In the genomic region with DNA sequence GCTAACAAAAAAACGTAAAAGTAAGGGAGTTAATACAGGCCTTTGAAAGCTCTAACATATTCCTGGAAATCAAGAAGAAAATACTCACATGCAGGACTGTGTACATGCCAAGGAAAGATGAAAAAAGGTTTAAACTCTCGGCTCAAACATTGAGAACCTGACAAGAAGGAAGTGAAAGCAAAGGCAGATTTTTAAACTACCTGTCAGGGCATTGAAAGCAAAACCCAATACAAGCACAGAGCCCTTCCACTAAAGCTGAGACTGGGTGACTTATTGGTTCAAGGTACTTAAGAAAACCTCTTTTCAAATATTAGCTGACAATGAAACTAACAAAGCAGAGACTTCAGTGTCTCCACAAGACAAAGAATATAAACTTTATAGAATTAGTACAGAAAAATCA, we compare ENCODE assay signal across 32 cellular contexts.
DNase-seq lines count a peak whose midpoint lies in the region; ATAC-seq, FAIRE-seq and TF ChIP-seq lines count a peak whose summit lies in the region.
"Had no signal": no experiment of that assay in that cellular context is flagged by ENCODE, and none has a peak within 500 bp of the region (broad histone marks: within the 10 kb centered on the region; RNA-seq: fewer than 3 reads in every experiment).

No MANE protein-coding gene starts in this region.

- H3K4me2 ChIP-seq in GM12878 (ENCODE audit: control insufficient read depth, insufficient read depth) = no peak overlapping the region

- H3K27me3 ChIP-seq in GM12878 (replicated peaks in 1 of 2; ENCODE audit: control insufficient read depth in 2 of 2, insufficient read depth in 2 of 2, low read length in 1 of 2) = no peaks in the 10 kb centered on the region
- H3K27me3 ChIP-seq: adrenal gland, tibial nerve had no signal

- H3K27me3 Mint-ChIP-seq in natural killer cell treated with Interleukin-12 subunit alpha and Interleukin-12 subunit beta and Interleukin-15 and Interleukin-18, amount 100 ng/mL, for 72 hours = no peaks in the 10 kb centered on the region
- H3K27me3 Mint-ChIP-seq: activated CD4-positive, alpha-beta memory T cell treated with anti-CD3 and anti-CD28 coated beads, Interleukin-2, amount 10 ng/mL, durations not matched to agents 7 days and 5 days; CD8-positive, alpha-beta memory T cell had no signal

- no peak overlapping the region for H3K4me3 Mint-ChIP-seq in natural killer cell treated with Interleukin-12 subunit alpha and Interleukin-12 subunit beta and Interleukin-15 and Interleukin-18, amount 100 ng/mL, for 72 hours
- H3K4me3 Mint-ChIP-seq: activated CD4-positive, alpha-beta memory T cell treated with anti-CD3 and anti-CD28 coated beads, Interleukin-2, amount 10 ng/mL, durations not matched to agents 7 days and 5 days; activated naive CD4-positive, alpha-beta T cell treated with anti-CD3 and anti-CD28 coated beads for 36 hours; CD8-positive, alpha-beta memory T cell; nephron; stimulated activated effector memory CD8-positive, alpha-beta T cell treated with anti-CD3 and anti-CD28 coated beads, Interleukin-12 subunit alpha, Interleukin-12 subunit beta, amount 100 ng/mL, for 72 hours; T-helper 1 cell treated with Interleukin-12 subunit alpha and Interleukin-12 subunit beta and Interleukin-4 antibody, amounts not matched to agents 30 μg/mL and 1 μg/mL, for 36 hours had no signal

- ATAC-seq in GM18858 (IDR thresholded peaks at IDR 0.05; ENCODE audit: unreplicated experiment) = peak; percentile 60
- peak; percentile 58 for ATAC-seq in GM21526 (IDR thresholded peaks at IDR 0.05; ENCODE audit: low FRiP score, unreplicated experiment)
- peak; percentile 61 for ATAC-seq in HG02885 (IDR thresholded peaks at IDR 0.05; ENCODE audit: poor library complexity, unreplicated experiment)
- ATAC-seq in GM12878 = peak; percentile 88
- ATAC-seq in natural killer cell treated with Interleukin-12 subunit alpha and Interleukin-12 subunit beta and Interleukin-15 and Interleukin-18, amount 100 ng/mL, for 72 hours = no peak
- no peak for ATAC-seq in GM21737 (IDR thresholded peaks at IDR 0.05; ENCODE audit: unreplicated experiment)
- no peak for ATAC-seq in GM18520 (IDR thresholded peaks at IDR 0.05; ENCODE audit: unreplicated experiment)
- ATAC-seq: left colon; SK-N-SH treated with all-trans-retinoic acid at 6 μM for 48 hours; stimulated activated effector memory CD8-positive, alpha-beta T cell treated with anti-CD3 and anti-CD28 coated beads, Interleukin-12 subunit alpha, Interleukin-12 subunit beta, amount 100 ng/mL, for 72 hours had no signal

- POLR2A ChIA-PET in GM12878 (lab: Charles Lee) = no interaction called here

- 9% methylated on average over 2 of the region's 2 CpGs for WGBS in GM12878 (ENCODE audit: insufficient coverage, insufficient replicate concordance, low lambda C conversion rate, missing lambda C conversion rate)

- CTCF ChIA-PET in GM12878 (lab: Yijun Ruan, JAX) = interaction anchor here (0.6 to 1.1 kb wide), 3 partner anchors 9 to 195 kb away, joined by 3 read pairs; no protein-coding TSS in a partner anchor

- H3K36me3 ChIP-seq in GM12878 (ENCODE audit: control insufficient read depth in 2 of 2, insufficient read depth in 2 of 2, low read length in 1 of 2) = no peaks in the 10 kb centered on the region
- H3K36me3 ChIP-seq: adrenal gland, tibial nerve had no signal

- H3K36me3 Mint-ChIP-seq in natural killer cell treated with Interleukin-12 subunit alpha and Interleukin-12 subunit beta and Interleukin-15 and Interleukin-18, amount 100 ng/mL, for 72 hours = peaks cover 5% of the 10 kb centered on the region
- H3K36me3 Mint-ChIP-seq: CD8-positive, alpha-beta memory T cell; stimulated activated effector memory CD8-positive, alpha-beta T cell treated with anti-CD3 and anti-CD28 coated beads, Interleukin-12 subunit alpha, Interleukin-12 subunit beta, amount 100 ng/mL, for 72 hours had no signal

- no peak for TF ChIP-seq EP300 in GM12878 (IDR thresholded peaks at IDR 0.05; ENCODE audit: borderline replicate concordance in 1 of 2, control insufficient read depth in 1 of 2, low read depth in 2 of 2, low read length in 2 of 2)

- DNase-seq in GM12878 (ENCODE audit: low read depth, low spot score) = no peak
- DNase-seq in natural killer cell treated with Interleukin-12 subunit alpha and Interleukin-12 subunit beta and Interleukin-15 and Interleukin-18, amount 100 ng/mL, for 72 hours (ENCODE audit: low spot score) = no peak
- DNase-seq: activated CD4-positive, alpha-beta memory T cell treated with anti-CD3 and anti-CD28 coated beads, Interleukin-2, amount 10 ng/mL, durations not matched to agents 7 days and 5 days; activated CD4-positive, alpha-beta T cell treated with anti-CD3 and anti-CD28 coated beads for 1 hour; activated CD8-positive, alpha-beta memory T cell treated with anti-CD3 and anti-CD28 coated beads, Interleukin-2, amount 50 U/mL, for 4 hours; activated naive CD4-positive, alpha-beta T cell treated with anti-CD3 and anti-CD28 coated beads for 36 hours; adrenal gland; CD8-positive, alpha-beta memory T cell; central memory CD4-positive, alpha-beta T cell; cortex of kidney; effector memory CD4-positive, alpha-beta T cell; EL; GOT3; left colon; mammary epithelial cell; NCI-H1105; NCI-H187; NCI-H2171; Right ventricle myocardium superior; stimulated activated CD4-positive, alpha-beta T cell treated with anti-CD3 and anti-CD28 coated beads, Interleukin-15, amount 100 ng/mL, for 24 hours had no signal

- H3K27ac ChIP-seq in GM12878 (ENCODE audit: control insufficient read depth, insufficient read depth) = no peak overlapping the region
- H3K27ac ChIP-seq: adrenal gland, epithelial cell of prostate, tibial nerve had no signal

- no peaks in the 10 kb centered on the region for H3K79me2 ChIP-seq in GM12878 (ENCODE audit: control insufficient read depth, insufficient read depth, low read length)

- SMC1A ChIA-PET in GM12878 (lab: Charles Lee; ENCODE audit: uncharacterized antibody, unreplicated experiment) = no interaction called here

- no peak overlapping the region for H3K4me3 ChIP-seq in GM12878
- H3K4me3 ChIP-seq: adrenal gland, tibial nerve had no signal

- no peak for TF ChIP-seq RAD21 in GM12878 (IDR thresholded peaks at IDR 0.05; ENCODE audit: insufficient read depth, low read depth, low read length)

- peaks cover 11% of the 10 kb centered on the region for H3K9me3 Mint-ChIP-seq in natural killer cell treated with Interleukin-12 subunit alpha and Interleukin-12 subunit beta and Interleukin-15 and Interleukin-18, amount 100 ng/mL, for 72 hours
- H3K9me3 Mint-ChIP-seq: activated CD4-positive, alpha-beta memory T cell treated with anti-CD3 and anti-CD28 coated beads, Interleukin-2, amount 10 ng/mL, durations not matched to agents 7 days and 5 days; nephron; T-helper 1 cell treated with Interleukin-12 subunit alpha and Interleukin-12 subunit beta and Interleukin-4 antibody, amounts not matched to agents 30 μg/mL and 1 μg/mL, for 36 hours had no signal

- no peak overlapping the region for H3K27ac Mint-ChIP-seq in natural killer cell treated with Interleukin-12 subunit alpha and Interleukin-12 subunit beta and Interleukin-15 and Interleukin-18, amount 100 ng/mL, for 72 hours
- H3K27ac Mint-ChIP-seq: activated CD4-positive, alpha-beta memory T cell treated with anti-CD3 and anti-CD28 coated beads, Interleukin-2, amount 10 ng/mL, durations not matched to agents 7 days and 5 days; activated naive CD4-positive, alpha-beta T cell treated with anti-CD3 and anti-CD28 coated beads for 36 hours; CD8-positive, alpha-beta memory T cell; nephron; stimulated activated effector memory CD8-positive, alpha-beta T cell treated with anti-CD3 and anti-CD28 coated beads, Interleukin-12 subunit alpha, Interleukin-12 subunit beta, amount 100 ng/mL, for 72 hours; T-helper 1 cell treated with Interleukin-12 subunit alpha and Interleukin-12 subunit beta and Interleukin-4 antibody, amounts not matched to agents 30 μg/mL and 1 μg/mL, for 36 hours had no signal

- no peak for TF ChIP-seq CTCF in GM12878 (IDR thresholded peaks at IDR 0.05 in 2 of 3, conservative IDR thresholded peaks at IDR 0.05 in 1 of 3; ENCODE audit: control insufficient read depth in 2 of 3, extremely low read depth in 1 of 3, insufficient read depth in 1 of 3, low read depth in 3 of 3, low read length in 3 of 3)

- H3K9me3 ChIP-seq in GM12878 (replicated peaks; ENCODE audit: control insufficient read depth, insufficient read depth, low read length) = no peaks in the 10 kb centered on the region
- H3K9me3 ChIP-seq: adrenal gland, tibial nerve had no signal

- no peak overlapping the region for H3K9ac ChIP-seq in GM12878 (ENCODE audit: control insufficient read depth, insufficient read depth, low read length)

- peak; percentile 59 for FAIRE-seq in GM12878 (lab: Jason Lieb, UNC)
- FAIRE-seq: HTR-8/SVneo had no signal

- RAD21 ChIA-PET in GM12878 (lab: Charles Lee; ENCODE audit: unreplicated experiment) = no interaction called here

- H2AFZ ChIP-seq in GM12878 (ENCODE audit: control insufficient read depth, low read depth, low read length) = no peak overlapping the region

- no peaks in the 10 kb centered on the region for H4K20me1 ChIP-seq in GM12878 (ENCODE audit: control insufficient read depth, insufficient read depth)

- no peaks in the 10 kb centered on the region for H3K4me1 Mint-ChIP-seq in natural killer cell treated with Interleukin-12 subunit alpha and Interleukin-12 subunit beta and Interleukin-15 and Interleukin-18, amount 100 ng/mL, for 72 hours (ENCODE audit: low read depth in 2 of 2)
- H3K4me1 Mint-ChIP-seq: activated CD4-positive, alpha-beta memory T cell treated with anti-CD3 and anti-CD28 coated beads, Interleukin-2, amount 10 ng/mL, durations not matched to agents 7 days and 5 days; CD8-positive, alpha-beta memory T cell; nephron; stimulated activated effector memory CD8-positive, alpha-beta T cell treated with anti-CD3 and anti-CD28 coated beads, Interleukin-12 subunit alpha, Interleukin-12 subunit beta, amount 100 ng/mL, for 72 hours had no signal

- TF ChIP-seq POLR2A in GM12878 (IDR thresholded peaks at IDR 0.05; ENCODE audit: low read depth, low read length) = no peak

- no peaks in the 10 kb centered on the region for H3K4me1 ChIP-seq in GM12878 (ENCODE audit: control insufficient read depth, insufficient read depth, low read length)
- H3K4me1 ChIP-seq: adrenal gland, tibial nerve had no signal

- intact Hi-C loops in GM12878 (cut with micrococcal nuclease; ENCODE audit: unreplicated experiment) = no loop called here

- in situ Hi-C loops in GM12878 (cut with MboI) = no loop called here

- BruUV-seq in GM12878 (replicated peaks; lab: Mats Ljungman, UMichigan) = no TSS peak

TF ChIP-seq in GM12878, 131 proteins besides CTCF, POLR2A, EP300 and RAD21:
- TF ChIP-seq DPF2 (IDR thresholded peaks at IDR 0.05) (no peak), SPI1 (IDR thresholded peaks at IDR 0.05; ENCODE audit: borderline replicate concordance, insufficient read depth, low read depth, low read length) (peak; percentile 60; the same call in 1 of the 2 replicates)

Comparison
In these comparisons a context has a peak if more than half of its experiments do, and no peak if none do; other contexts are left out.
1. ATAC-seq: peak in GM18858 (single experiment), GM21526 (single experiment), HG02885 (single experiment) and GM12878 (single experiment); none in natural killer cell treated with Interleukin-12 subunit alpha and Interleukin-12 subunit beta and Interleukin-15 and Interleukin-18, amount 100 ng/mL, for 72 hours (0 of 2), GM21737 (single experiment) and GM18520 (single experiment).